Comparison of ENCODE assay signal across 8 cellular contexts in the genomic region with DNA sequence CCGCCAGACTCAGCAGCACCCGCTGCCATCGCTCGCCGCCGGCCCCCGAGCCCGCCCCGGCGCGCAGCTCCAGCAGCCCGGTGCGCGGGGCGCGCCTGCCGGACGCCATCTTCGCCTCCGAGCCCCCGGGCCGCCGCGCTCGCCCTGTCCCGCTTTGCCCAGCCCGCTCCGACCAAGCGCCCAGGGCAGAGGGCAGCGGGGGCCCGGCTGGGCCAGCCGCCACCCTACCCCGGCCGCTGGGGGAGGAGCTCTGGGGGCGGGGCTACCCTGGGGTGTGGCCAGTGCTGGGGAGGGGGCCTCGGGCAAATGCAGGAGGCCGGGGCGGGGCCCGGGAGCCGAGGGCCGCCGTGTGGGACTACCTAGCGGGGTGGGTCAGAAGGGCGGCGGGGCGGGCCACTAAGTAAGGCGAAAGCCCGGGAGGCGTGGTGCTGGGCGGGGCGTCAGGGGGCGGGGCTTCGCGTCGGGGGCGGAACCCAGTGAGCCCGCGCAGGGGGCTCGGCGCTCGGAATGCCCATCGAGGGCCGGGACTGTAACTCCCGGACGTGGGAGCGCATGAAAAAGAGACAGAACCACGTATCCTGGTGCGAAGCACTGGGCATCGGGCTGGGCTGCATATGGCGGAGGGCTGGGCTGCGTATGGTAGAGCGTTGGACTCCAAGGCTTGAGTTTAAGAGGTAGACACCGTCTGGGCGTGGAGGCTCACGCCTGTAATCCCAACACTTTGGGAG. TPM values are rescaled to one million over a fixed set of nuclear protein-coding genes. Genes with fewer than 3 reads are reported as not detected.
DNase-seq lines count a peak whose midpoint lies in the region; ATAC-seq and TF ChIP-seq lines count a peak whose summit lies in the region.

A gene (minus strand): TSS at position 252 of the 728 bp plus-strand sequence. CDS start 143 bp downstream, at position 109.

- H2AFZ ChIP-seq in neuron (ENCODE audit: low read depth, low read length), result peak within 1 kb of the TSS; percentile 92

- TF ChIP-seq POLR2A in gastroesophageal sphincter (IDR thresholded peaks at IDR 0.05), result peak; percentile 34 to 59

- no peak for TF ChIP-seq EP300 in gastroesophageal sphincter (IDR thresholded peaks at IDR 0.05)

- peaks cover 3% of the 10 kb centered on the region; the same call in 1 of the 2 replicates for H3K36me3 ChIP-seq in SJSA1
- H3K36me3 ChIP-seq in gastroesophageal sphincter, result peaks cover 0 to 1% of the 10 kb centered on the region in 2 donors
- no peaks in the 10 kb centered on the region for H3K36me3 ChIP-seq in neuron (ENCODE audit: insufficient read depth, low read length)
- no peaks in the 10 kb centered on the region for H3K36me3 ChIP-seq in stomach smooth muscle (ENCODE audit: control insufficient read depth in 2 of 2, insufficient read depth in 2 of 2, low read length in 2 of 2)

- DNase-seq in COR-L47 (lab: John Stamatoyannopoulos, UW) (peak; percentile 80), M059J (ENCODE audit: low read depth) (peak; percentile 91), SJSA1 (ENCODE audit: low read depth in 1 of 2, low spot score in 2 of 2) (peak; percentile 74 to 97)
- peak; percentile 92 for DNase-seq in activated naive CD4-positive, alpha-beta T cell treated with Interleukin-2 at 50 U/mL for 16 hours

- peak within 1 kb of the TSS; percentile 62 to 67 for H3K9ac ChIP-seq in stomach smooth muscle (ENCODE audit: low read length in 2 of 2)

- peak in 2 of 4 experiments; percentile 11 to 12 for TF ChIP-seq CTCF in gastroesophageal sphincter (IDR thresholded peaks at IDR 0.05)

- 0 to 4% methylated on average over 10 to 11 of the region's 75 CpGs for WGBS in gastroesophageal sphincter (ENCODE audit: low coverage in 1 of 2), 2 donors

- H3K9me3 ChIP-seq in SJSA1 (replicated peaks) (no peaks in the 10 kb centered on the region; the same call in 1 of the 2 replicates), gastroesophageal sphincter (no peaks in the 10 kb centered on the region), neuron (ENCODE audit: low read length) (no peaks in the 10 kb centered on the region), stomach smooth muscle (ENCODE audit: control insufficient read depth in 2 of 2, low read length in 2 of 2) (no peaks in the 10 kb centered on the region)

- H3K4me1 ChIP-seq in SJSA1 (replicated peaks) (peaks cover 17% of the 10 kb centered on the region), gastroesophageal sphincter (peaks cover 0 to 39% (median 9%) of the 10 kb centered on the region in 3 donors), neuron (ENCODE audit: insufficient read depth, low read length) (peaks cover 12% of the 10 kb centered on the region), stomach smooth muscle (ENCODE audit: control insufficient read depth, insufficient read depth, low read length) (peaks cover 22% of the 10 kb centered on the region)

- ATAC-seq in GM21825 (IDR thresholded peaks at IDR 0.05; ENCODE audit: unreplicated experiment) (peak; percentile 73), gastroesophageal sphincter (peak; percentile 97)

- peak within 1 kb of the TSS; percentile 99 for H3K4me3 ChIP-seq in SJSA1
- H3K4me3 ChIP-seq in gastroesophageal sphincter, result peak within 1 kb of the TSS; percentile 53 to 90
- peak within 1 kb of the TSS; percentile 56 for H3K4me3 ChIP-seq in neuron (ENCODE audit: low read length)
- H3K4me3 ChIP-seq in stomach smooth muscle (ENCODE audit: low read length in 2 of 2), result peak within 1 kb of the TSS; percentile 73 to 90

- H3K27ac ChIP-seq in SJSA1 (peak within 1 kb of the TSS; percentile 71), gastroesophageal sphincter (peak within 1 kb of the TSS; percentile 26 to 91 (median 88)), stomach smooth muscle (ENCODE audit: low read length) (peak within 1 kb of the TSS; percentile 70)

- no peaks in the 10 kb centered on the region for H3K27me3 ChIP-seq in SJSA1 (replicated peaks)
- H3K27me3 ChIP-seq in gastroesophageal sphincter, result no peaks in the 10 kb centered on the region
- no peaks in the 10 kb centered on the region for H3K27me3 ChIP-seq in neuron (ENCODE audit: insufficient read depth, low read length)
- H3K27me3 ChIP-seq in stomach smooth muscle (ENCODE audit: control insufficient read depth in 1 of 2, insufficient read depth in 2 of 2, low read length in 2 of 2), result no peaks in the 10 kb centered on the region

RNA-seq across cellular contexts. Expression of the gene that starts here (rescaled TPM):
- total RNA-seq in M059J (2014; rRNA removed; shearing (Covaris generic)), result 25.8 and 32.4 TPM in 2 replicates
- 41.8 and 44.4 TPM in 2 replicates for total RNA-seq in SJSA1 (2014; rRNA removed; shearing (Covaris generic))
- 10 to 100 TPM; 26.8 to 54.6 (median 51.9) TPM for total RNA-seq in gastroesophageal sphincter

Comparison
In these comparisons a context has a peak if more than half of its experiments do, and no peak if none do; other contexts are left out.
1. Peak in every context shown above with its lines: DNase-seq, ATAC-seq, H3K4me3 ChIP-seq and H3K27ac ChIP-seq.